In genomic region chr18:37534627-37535026, GRCh38 we compare ENCODE assay signal across 23 cellular contexts. TPM values are rescaled to one million over a fixed set of nuclear protein-coding genes. Genes with fewer than 3 reads are reported as not detected.
"Had no signal": no experiment of that assay in that cellular context is flagged by ENCODE, and none has a peak within 500 bp of the region (broad histone marks: within the 10 kb centered on the region; RNA-seq: fewer than 3 reads in every experiment).

No MANE protein-coding gene starts in this region.

- DNase-seq: activated CD4-positive, alpha-beta T cell treated with anti-CD3 and anti-CD28 coated beads, Interleukin-2, amount 10 ng/mL, durations not matched to agents 24 days and 14 days; activated CD8-positive, alpha-beta T cell treated with anti-CD3 and anti-CD28 coated beads, Interleukin-2, amount 10 ng/mL, durations not matched to agents 7 days and 5 days; activated naive CD4-positive, alpha-beta T cell treated with anti-CD3 and anti-CD28 coated beads, Interleukin-2, amount 50 U/mL, for 16 hours; activated T-cell treated with anti-CD3 and anti-CD28 coated beads, Interleukin-2, amount 50 U/mL, for 4 hours; erythroblast; head of caudate nucleus; kidney; left lung; nephron progenitor cell; occipital lobe; retina; spleen; stimulated activated naive CD4-positive, alpha-beta T cell; tibial artery had no signal

- H3K4me1 ChIP-seq: ascending aorta, breast epithelium, left lung had no signal

- H3K27ac ChIP-seq: ascending aorta, breast epithelium, coronary artery, left lung, spleen, tibial artery had no signal

- H3K9me3 ChIP-seq: ascending aorta, breast epithelium, left lung, spleen, tibial artery had no signal

- H3K27me3 ChIP-seq: ascending aorta had no signal

- ATAC-seq: activated CD8-positive, alpha-beta T cell treated with anti-CD3 and anti-CD28 coated beads, Interleukin-2, amount 10 ng/mL, durations not matched to agents 7 days and 5 days; activated T-cell treated with anti-CD3 and anti-CD28 coated beads, Interleukin-2, amount 50 U/mL, for 4 hours; left lung had no signal

- FAIRE-seq: endometrium, frontal cortex, kidney, urothelium cell line had no signal

- H3K4me3 ChIP-seq: ascending aorta, breast epithelium, coronary artery, left lung, spleen, tibial artery had no signal

- H3K36me3 ChIP-seq: ascending aorta, breast epithelium, left lung, spleen, tibial artery had no signal

RNA-seq across cellular contexts. Expression of gene CELF4, which starts 31.0 kb away (rescaled TPM):
- total RNA-seq: activated CD4-positive, alpha-beta T cell treated with anti-CD3 and anti-CD28 coated beads, Interleukin-2, amount 10 ng/mL, durations not matched to agents 24 days and 14 days; activated CD8-positive, alpha-beta T cell treated with anti-CD3 and anti-CD28 coated beads, Interleukin-2, amount 10 ng/mL, durations not matched to agents 7 days and 5 days; activated T-cell treated with anti-CD3 and anti-CD28 coated beads, Interleukin-2, amount 50 U/mL, for 4 hours; ascending aorta; lung microvascular endothelial cell; myocyte; subcutaneous adipose tissue had no signal
